23 cellular contexts compared by ENCODE assay signal in genomic region chr4:27094785-27095184, GRCh38.
A peak's percentile ranks its signal among the peaks of the same experiment; 100 is the strongest.
DNase-seq lines count a peak whose midpoint lies in the region; TF ChIP-seq lines count a peak whose summit lies in the region.
"Had no signal": no experiment of that assay in that cellular context is flagged by ENCODE, and none has a peak within 500 bp of the region (broad histone marks: within the 10 kb centered on the region; RNA-seq: fewer than 3 reads in every experiment).

No MANE protein-coding gene starts in this region.

- no peaks in the 10 kb centered on the region for H3K36me3 Mint-ChIP-seq in brain
- H3K36me3 Mint-ChIP-seq in T-helper 2 cell treated with Interferon-gamma antibody and Interleukin-4, amounts not matched to agents 5 μg/mL and 100 μg/mL, for 36 hours (ENCODE audit: low read depth), result no peaks in the 10 kb centered on the region
- H3K36me3 Mint-ChIP-seq: activated naive CD8-positive, alpha-beta T cell; stimulated activated memory B cell treated with anti-CD40 and anti-IgM and Interleukin-4, amounts not matched to agents 10 μg/mL and 1 μg/mL and 100 μg/mL, for 72 hours had no signal

- 39 to 65% methylated on average over 2 of the region's 2 CpGs for WGBS in sigmoid colon, 2 donors

- H3K27me3 ChIP-seq in sigmoid colon, result peaks cover 0 to under 1% (median 0%) of the 10 kb centered on the region in 3 donors
- H3K27me3 ChIP-seq: ascending aorta, SJSA1 had no signal

- no peaks in the 10 kb centered on the region for H3K36me3 ChIP-seq in sigmoid colon
- H3K36me3 ChIP-seq: ascending aorta, SJSA1 had no signal

- no peak overlapping the region for H3K4me3 ChIP-seq in sigmoid colon
- H3K4me3 ChIP-seq: ascending aorta, SJSA1, skin epidermis had no signal

- peak overlapping the region in 3 of 5 experiments; percentile 46 to 85 (median 56) for H3K27ac Mint-ChIP-seq in brain
- H3K27ac Mint-ChIP-seq in T-helper 2 cell treated with Interferon-gamma antibody and Interleukin-4, amounts not matched to agents 5 μg/mL and 100 μg/mL, for 36 hours, result no peak overlapping the region
- H3K27ac Mint-ChIP-seq: activated CD4-positive, alpha-beta T cell treated with anti-CD3 and anti-CD28 coated beads, Interleukin-2, amount 10 ng/mL, durations not matched to agents 24 days and 14 days; activated naive CD8-positive, alpha-beta T cell; activated T-helper 17 cell treated with anti-CD3 and anti-CD28 coated beads, Interleukin-2, amount 50 U/mL, for 72 hours; HFFc6; nephron progenitor cell; stimulated activated memory B cell treated with anti-CD40 and anti-IgM and Interleukin-4, amounts not matched to agents 10 μg/mL and 1 μg/mL and 100 μg/mL, for 72 hours had no signal

- no peak overlapping the region for H3K27ac ChIP-seq in sigmoid colon
- H3K27ac ChIP-seq: ascending aorta, parathyroid adenoma, SJSA1, skin epidermis had no signal

- H3K4me1 Mint-ChIP-seq in brain, result peaks cover 36% of the 10 kb centered on the region
- H3K4me1 Mint-ChIP-seq in T-helper 2 cell treated with Interferon-gamma antibody and Interleukin-4, amounts not matched to agents 5 μg/mL and 100 μg/mL, for 36 hours (ENCODE audit: low read depth), result no peaks in the 10 kb centered on the region
- H3K4me1 Mint-ChIP-seq: activated CD4-positive, alpha-beta T cell treated with anti-CD3 and anti-CD28 coated beads, Interleukin-2, amount 10 ng/mL, durations not matched to agents 24 days and 14 days; activated T-helper 17 cell treated with anti-CD3 and anti-CD28 coated beads, Interleukin-2, amount 50 U/mL, for 72 hours; stimulated activated memory B cell treated with anti-CD40 and anti-IgM and Interleukin-4, amounts not matched to agents 10 μg/mL and 1 μg/mL and 100 μg/mL, for 72 hours had no signal

- no peak for TF ChIP-seq EP300 in sigmoid colon (IDR thresholded peaks at IDR 0.05)

- H3K9me3 ChIP-seq in sigmoid colon, result no peaks in the 10 kb centered on the region
- H3K9me3 ChIP-seq: ascending aorta, SJSA1 had no signal

- DNase-seq in EL (peak; percentile 6), NCI-H2029 treated with DMSO at 0.1 percent for 48 hours (lab: John Stamatoyannopoulos, UW) (peak; percentile 86), renal cortical epithelial cell (ENCODE audit: low read depth) (peak; percentile 40), sigmoid colon (no peak), T-helper 2 cell (no peak)
- no peak for DNase-seq in T-helper 2 cell treated with Interferon-gamma antibody and Interleukin-4, amounts not matched to agents 5 μg/mL and 100 μg/mL, for 36 hours (ENCODE audit: low spot score)
- DNase-seq: activated CD4-positive, alpha-beta T cell treated with anti-CD3 and anti-CD28 coated beads, Interleukin-2, amount 10 ng/mL, durations not matched to agents 24 days and 14 days; cerebellar nuclear complex; foreskin melanocyte; HFFc6; left ventricle myocardium superior; NCI-H1048; NCI-H2171 treated with DMSO at 0.1 percent for 48 hours; nephron progenitor cell; T-helper 1 cell had no signal

- H3K4me1 ChIP-seq in sigmoid colon, result peaks cover 0 to 5% (median 0%) of the 10 kb centered on the region in 4 donors
- H3K4me1 ChIP-seq: ascending aorta, parathyroid adenoma, SJSA1 had no signal

- peaks cover 0 to 6% (median 0%) of the 10 kb centered on the region in 5 experiments for H3K9me3 Mint-ChIP-seq in brain
- H3K9me3 Mint-ChIP-seq in T-helper 2 cell treated with Interferon-gamma antibody and Interleukin-4, amounts not matched to agents 5 μg/mL and 100 μg/mL, for 36 hours, result no peaks in the 10 kb centered on the region
- H3K9me3 Mint-ChIP-seq: activated CD4-positive, alpha-beta T cell treated with anti-CD3 and anti-CD28 coated beads, Interleukin-2, amount 10 ng/mL, durations not matched to agents 24 days and 14 days; activated T-helper 17 cell treated with anti-CD3 and anti-CD28 coated beads, Interleukin-2, amount 50 U/mL, for 72 hours; HFFc6; nephron progenitor cell; stimulated activated memory B cell treated with anti-CD40 and anti-IgM and Interleukin-4, amounts not matched to agents 10 μg/mL and 1 μg/mL and 100 μg/mL, for 72 hours had no signal

- intact Hi-C loops in sigmoid colon (cut with DNase I), result no loop called here

- H3K27me3 Mint-ChIP-seq in brain, result peaks cover 16% of the 10 kb centered on the region
- no peaks in the 10 kb centered on the region for H3K27me3 Mint-ChIP-seq in T-helper 2 cell treated with Interferon-gamma antibody and Interleukin-4, amounts not matched to agents 5 μg/mL and 100 μg/mL, for 36 hours (ENCODE audit: low read depth)
- H3K27me3 Mint-ChIP-seq: activated CD4-positive, alpha-beta T cell treated with anti-CD3 and anti-CD28 coated beads, Interleukin-2, amount 10 ng/mL, durations not matched to agents 24 days and 14 days had no signal

- no peak overlapping the region for H3K4me3 Mint-ChIP-seq in brain
- H3K4me3 Mint-ChIP-seq in T-helper 2 cell treated with Interferon-gamma antibody and Interleukin-4, amounts not matched to agents 5 μg/mL and 100 μg/mL, for 36 hours, result no peak overlapping the region
- H3K4me3 Mint-ChIP-seq: activated CD4-positive, alpha-beta T cell treated with anti-CD3 and anti-CD28 coated beads, Interleukin-2, amount 10 ng/mL, durations not matched to agents 24 days and 14 days; activated naive CD8-positive, alpha-beta T cell; activated T-helper 17 cell treated with anti-CD3 and anti-CD28 coated beads, Interleukin-2, amount 50 U/mL, for 72 hours; HFFc6; nephron progenitor cell; stimulated activated memory B cell treated with anti-CD40 and anti-IgM and Interleukin-4, amounts not matched to agents 10 μg/mL and 1 μg/mL and 100 μg/mL, for 72 hours had no signal

- TF ChIP-seq CTCF in brain (conservative IDR thresholded peaks at IDR 0.05), result no peak
- no peak for TF ChIP-seq CTCF in sigmoid colon (IDR thresholded peaks at IDR 0.05)

- no peak for TF ChIP-seq POLR2A in sigmoid colon (IDR thresholded peaks at IDR 0.05)

Comparison
In these comparisons a context has a peak if more than half of its experiments do, and no peak if none do; other contexts are left out.
1. DNase-seq: peak in EL (single experiment), NCI-H2029 treated with DMSO at 0.1 percent for 48 hours (single experiment) and renal cortical epithelial cell (single experiment); none in sigmoid colon (single experiment), T-helper 2 cell treated with Interferon-gamma antibody and Interleukin-4, amounts not matched to agents 5 μg/mL and 100 μg/mL, for 36 hours (single experiment) and T-helper 2 cell (0 of 5).